Comparison of ENCODE assay signal across 24 cellular contexts in genomic region chr10:64959116-64959515, GRCh38.
"Had no signal": no experiment of that assay in that cellular context is flagged by ENCODE, and none has a peak within 500 bp of the region (broad histone marks: within the 10 kb centered on the region; RNA-seq: fewer than 3 reads in every experiment).

No MANE protein-coding gene starts in this region.

- H3K27ac Mint-ChIP-seq: stimulated activated effector memory CD8-positive, alpha-beta T cell treated with anti-CD3 and anti-CD28 coated beads, Interleukin-12 subunit alpha, Interleukin-12 subunit beta, amount 100 ng/mL, for 72 hours; stimulated activated memory B cell treated with anti-CD40 and anti-IgM and Interleukin-4, amounts not matched to agents 10 μg/mL and 1 μg/mL and 100 μg/mL, for 72 hours; stimulated activated naive B cell treated with anti-CD40 and anti-IgM and Interleukin-4, amounts not matched to agents 10 μg/mL and 1 μg/mL and 100 μg/mL, for 72 hours; stimulated activated naive CD8-positive, alpha-beta T cell treated with anti-CD3 and anti-CD28 coated beads, Interleukin-15, amount 100 ng/mL, for 72 hours; stimulated activated naive CD8-positive, alpha-beta T cell treated with anti-CD3 and anti-CD28 coated beads, Interleukin-15, Interleukin-2, amounts not matched to agents 100 ng/mL and 50 ng/mL, for 24 hours; type B pancreatic cell had no signal

- H3K27me3 Mint-ChIP-seq: stimulated activated memory B cell treated with anti-CD40 and anti-IgM and Interleukin-4, amounts not matched to agents 10 μg/mL and 1 μg/mL and 100 μg/mL, for 72 hours; stimulated activated naive B cell treated with anti-CD40 and anti-IgM and Interleukin-4, amounts not matched to agents 10 μg/mL and 1 μg/mL and 100 μg/mL, for 72 hours; stimulated activated naive CD8-positive, alpha-beta T cell treated with anti-CD3 and anti-CD28 coated beads, Interleukin-15, amount 100 ng/mL, for 72 hours; stimulated activated naive CD8-positive, alpha-beta T cell treated with anti-CD3 and anti-CD28 coated beads, Interleukin-15, Interleukin-2, amounts not matched to agents 100 ng/mL and 50 ng/mL, for 24 hours; type B pancreatic cell had no signal

- H3K9me3 Mint-ChIP-seq: stimulated activated memory B cell treated with anti-CD40 and anti-IgM and Interleukin-4, amounts not matched to agents 10 μg/mL and 1 μg/mL and 100 μg/mL, for 72 hours; type B pancreatic cell had no signal

- DNase-seq: stimulated activated CD4-positive, alpha-beta T cell treated with anti-CD3 and anti-CD28 coated beads, Interleukin-2, amount 100 ng/mL, for 48 hours; stimulated activated CD4-positive, alpha-beta T cell treated with anti-CD3 and anti-CD28 coated beads, Interleukin-4, amount 100 ng/mL, for 1 hour; stimulated activated CD4-positive, alpha-beta T cell treated with anti-CD3 and anti-CD28 coated beads, Interleukin-4, amount 100 ng/mL, for 24 hours; stimulated activated CD4-positive, alpha-beta T cell treated with anti-CD3 and anti-CD28 coated beads, Interleukin-4, amount 100 ng/mL, for 4 hours; stimulated activated CD8-positive, alpha-beta memory T cell treated with anti-CD3 and anti-CD28 coated beads, Interleukin-4, amount 100 ng/mL, for 48 hours; stimulated activated naive B cell treated with anti-CD40 and anti-IgM and Interleukin-4, amounts not matched to agents 10 μg/mL and 1 μg/mL and 100 μg/mL, for 72 hours; stimulated activated naive CD4-positive, alpha-beta T cell; stimulated activated naive CD4-positive, alpha-beta T cell treated with Interleukin-2 at 50 U/mL for 16 hours; stimulated activated naive CD8-positive, alpha-beta T cell treated with anti-CD3 and anti-CD28 coated beads, Interleukin-15, amount 100 ng/mL, for 72 hours; stimulated activated naive CD8-positive, alpha-beta T cell treated with anti-CD3 and anti-CD28 coated beads, Interleukin-15, Interleukin-2, amounts not matched to agents 100 U/mL and 50 U/mL, for 24 hours; stomach; substantia nigra; testis; thyroid gland; tibial artery; transverse colon; trophoblast cell; upper lobe of left lung; upper lobe of right lung; uterus had no signal

- H3K4me1 Mint-ChIP-seq: stimulated activated effector memory CD8-positive, alpha-beta T cell treated with anti-CD3 and anti-CD28 coated beads, Interleukin-12 subunit alpha, Interleukin-12 subunit beta, amount 100 ng/mL, for 72 hours; stimulated activated memory B cell treated with anti-CD40 and anti-IgM and Interleukin-4, amounts not matched to agents 10 μg/mL and 1 μg/mL and 100 μg/mL, for 72 hours; stimulated activated naive B cell treated with anti-CD40 and anti-IgM and Interleukin-4, amounts not matched to agents 10 μg/mL and 1 μg/mL and 100 μg/mL, for 72 hours; stimulated activated naive CD8-positive, alpha-beta T cell treated with anti-CD3 and anti-CD28 coated beads, Interleukin-15, amount 100 ng/mL, for 72 hours had no signal

- H3K36me3 Mint-ChIP-seq: stimulated activated effector memory CD8-positive, alpha-beta T cell treated with anti-CD3 and anti-CD28 coated beads, Interleukin-12 subunit alpha, Interleukin-12 subunit beta, amount 100 ng/mL, for 72 hours; stimulated activated memory B cell treated with anti-CD40 and anti-IgM and Interleukin-4, amounts not matched to agents 10 μg/mL and 1 μg/mL and 100 μg/mL, for 72 hours; stimulated activated naive B cell treated with anti-CD40 and anti-IgM and Interleukin-4, amounts not matched to agents 10 μg/mL and 1 μg/mL and 100 μg/mL, for 72 hours; type B pancreatic cell had no signal

- H3K4me3 Mint-ChIP-seq: stimulated activated effector memory CD8-positive, alpha-beta T cell treated with anti-CD3 and anti-CD28 coated beads, Interleukin-12 subunit alpha, Interleukin-12 subunit beta, amount 100 ng/mL, for 72 hours; stimulated activated memory B cell treated with anti-CD40 and anti-IgM and Interleukin-4, amounts not matched to agents 10 μg/mL and 1 μg/mL and 100 μg/mL, for 72 hours; stimulated activated naive B cell treated with anti-CD40 and anti-IgM and Interleukin-4, amounts not matched to agents 10 μg/mL and 1 μg/mL and 100 μg/mL, for 72 hours; stimulated activated naive CD8-positive, alpha-beta T cell treated with anti-CD3 and anti-CD28 coated beads, Interleukin-15, amount 100 ng/mL, for 72 hours; stimulated activated naive CD8-positive, alpha-beta T cell treated with anti-CD3 and anti-CD28 coated beads, Interleukin-15, Interleukin-2, amounts not matched to agents 100 ng/mL and 50 ng/mL, for 24 hours; type B pancreatic cell had no signal
